ENCODE assay signal across 1 cellular context in genomic region chr6:117906905-117907599, GRCh38.
TF ChIP-seq lines count a peak whose summit lies in the region.

TSS of gene SLC35F1 (plus strand) at chr6:117907264.

TF ChIP-seq in WTC11, 78 proteins besides CTCF, POLR2A, EP300 and RAD21 (continued from another document):
- TF ChIP-seq, protein P1, sequence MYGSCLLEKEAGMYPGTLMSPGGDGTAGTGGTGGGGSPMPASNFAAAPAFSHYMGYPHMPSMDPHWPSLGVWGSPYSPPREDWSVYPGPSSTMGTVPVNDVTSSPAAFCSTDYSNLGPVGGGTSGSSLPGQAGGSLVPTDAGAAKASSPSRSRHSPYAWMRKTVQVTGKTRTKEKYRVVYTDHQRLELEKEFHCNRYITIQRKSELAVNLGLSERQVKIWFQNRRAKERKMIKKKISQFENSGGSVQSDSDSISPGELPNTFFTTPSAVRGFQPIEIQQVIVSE (CRISPR knock-in tag; IDR thresholded peaks at IDR 0.05; ENCODE audit: borderline replicate concordance): no peak
- TF ChIP-seq MXD4 (CRISPR knock-in tag; IDR thresholded peaks at IDR 0.05; ENCODE audit: borderline replicate concordance) (no peak), ZNF423 (CRISPR knock-in tag; IDR thresholded peaks at IDR 0.05) (no peak), CREB1 (CRISPR knock-in tag; IDR thresholded peaks at IDR 0.05) (no peak), ZNF232 (CRISPR knock-in tag; IDR thresholded peaks at IDR 0.05) (no peak), GABPB1 (CRISPR knock-in tag; IDR thresholded peaks at IDR 0.05) (0 out of 2 replicates have a peak, but pooled peaks have one; percentile 9), HMGA2 (CRISPR knock-in tag; IDR thresholded peaks at IDR 0.05) (no peak), OVOL2 (CRISPR knock-in tag; IDR thresholded peaks at IDR 0.05; ENCODE audit: borderline replicate concordance) (no peak), ERG (CRISPR knock-in tag; IDR thresholded peaks at IDR 0.05) (no peak), ZNF219 (CRISPR knock-in tag; IDR thresholded peaks at IDR 0.05; ENCODE audit: borderline replicate concordance) (no peak), ATF2 (CRISPR knock-in tag; IDR thresholded peaks at IDR 0.05; ENCODE audit: borderline replicate concordance, low read depth) (no peak), ATF6 (CRISPR knock-in tag; IDR thresholded peaks at IDR 0.05) (no peak), FOXK1 (CRISPR knock-in tag; IDR thresholded peaks at IDR 0.05) (peak; percentile 28), NFYB (CRISPR knock-in tag; conservative IDR thresholded peaks at IDR 0.05; ENCODE audit: low read depth) (no peak), ZNF512 (CRISPR knock-in tag; IDR thresholded peaks at IDR 0.05; ENCODE audit: borderline replicate concordance) (no peak), USF2 (CRISPR knock-in tag; IDR thresholded peaks at IDR 0.05) (no peak), GRHL2 (CRISPR knock-in tag; IDR thresholded peaks at IDR 0.05; ENCODE audit: insufficient replicate concordance, severe bottlenecking) (no peak), EMX1 (CRISPR knock-in tag; IDR thresholded peaks at IDR 0.05) (no peak), RELA (CRISPR knock-in tag; IDR thresholded peaks at IDR 0.05; ENCODE audit: borderline replicate concordance) (no peak), TEAD4 (CRISPR knock-in tag; IDR thresholded peaks at IDR 0.05) (no peak), E2F4 (CRISPR knock-in tag; IDR thresholded peaks at IDR 0.05; ENCODE audit: borderline replicate concordance, low read depth) (peak; percentile 61; the same call in 1 of the 2 replicates), FOXJ3 (CRISPR knock-in tag; IDR thresholded peaks at IDR 0.05; ENCODE audit: borderline replicate concordance) (no peak), STAT6 (CRISPR knock-in tag; conservative IDR thresholded peaks at IDR 0.05; ENCODE audit: low read depth) (no peak), ZNF263 (CRISPR knock-in tag; IDR thresholded peaks at IDR 0.05; ENCODE audit: low read depth) (no peak), SMAD4 (CRISPR knock-in tag; IDR thresholded peaks at IDR 0.05) (no peak), GTF2I (CRISPR knock-in tag; conservative IDR thresholded peaks at IDR 0.05) (no peak), JUN (CRISPR knock-in tag; IDR thresholded peaks at IDR 0.05) (no peak), TCF7 (CRISPR knock-in tag; IDR thresholded peaks at IDR 0.05; ENCODE audit: low read depth) (0 out of 2 replicates have a peak, but pooled peaks have one; percentile 58), ATF3 (CRISPR knock-in tag; conservative IDR thresholded peaks at IDR 0.05) (no peak), E2F1 (CRISPR knock-in tag; IDR thresholded peaks at IDR 0.05) (no peak), ZNF671 (CRISPR knock-in tag; IDR thresholded peaks at IDR 0.05) (no peak), ZSCAN18 (CRISPR knock-in tag; IDR thresholded peaks at IDR 0.05) (no peak), ESRRA (CRISPR knock-in tag; IDR thresholded peaks at IDR 0.05; ENCODE audit: borderline replicate concordance) (peak; percentile 72; the same call in 1 of the 2 replicates)
- TF ChIP-seq, protein P2, sequence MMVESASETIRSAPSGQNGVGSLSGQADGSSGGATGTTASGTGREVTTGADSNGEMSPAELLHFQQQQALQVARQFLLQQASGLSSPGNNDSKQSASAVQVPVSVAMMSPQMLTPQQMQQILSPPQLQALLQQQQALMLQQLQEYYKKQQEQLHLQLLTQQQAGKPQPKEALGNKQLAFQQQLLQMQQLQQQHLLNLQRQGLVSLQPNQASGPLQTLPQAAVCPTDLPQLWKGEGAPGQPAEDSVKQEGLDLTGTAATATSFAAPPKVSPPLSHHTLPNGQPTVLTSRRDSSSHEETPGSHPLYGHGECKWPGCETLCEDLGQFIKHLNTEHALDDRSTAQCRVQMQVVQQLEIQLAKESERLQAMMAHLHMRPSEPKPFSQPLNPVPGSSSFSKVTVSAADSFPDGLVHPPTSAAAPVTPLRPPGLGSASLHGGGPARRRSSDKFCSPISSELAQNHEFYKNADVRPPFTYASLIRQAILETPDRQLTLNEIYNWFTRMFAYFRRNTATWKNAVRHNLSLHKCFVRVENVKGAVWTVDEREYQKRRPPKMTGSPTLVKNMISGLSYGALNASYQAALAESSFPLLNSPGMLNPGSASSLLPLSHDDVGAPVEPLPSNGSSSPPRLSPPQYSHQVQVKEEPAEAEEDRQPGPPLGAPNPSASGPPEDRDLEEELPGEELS (CRISPR knock-in tag; IDR thresholded peaks at IDR 0.05): no peak
- TF ChIP-seq, protein P3, sequence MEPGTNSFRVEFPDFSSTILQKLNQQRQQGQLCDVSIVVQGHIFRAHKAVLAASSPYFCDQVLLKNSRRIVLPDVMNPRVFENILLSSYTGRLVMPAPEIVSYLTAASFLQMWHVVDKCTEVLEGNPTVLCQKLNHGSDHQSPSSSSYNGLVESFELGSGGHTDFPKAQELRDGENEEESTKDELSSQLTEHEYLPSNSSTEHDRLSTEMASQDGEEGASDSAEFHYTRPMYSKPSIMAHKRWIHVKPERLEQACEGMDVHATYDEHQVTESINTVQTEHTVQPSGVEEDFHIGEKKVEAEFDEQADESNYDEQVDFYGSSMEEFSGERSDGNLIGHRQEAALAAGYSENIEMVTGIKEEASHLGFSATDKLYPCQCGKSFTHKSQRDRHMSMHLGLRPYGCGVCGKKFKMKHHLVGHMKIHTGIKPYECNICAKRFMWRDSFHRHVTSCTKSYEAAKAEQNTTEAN (CRISPR knock-in tag; IDR thresholded peaks at IDR 0.05): 0 out of 2 replicates have a peak, but pooled peaks have one; percentile 44
